In genomic region chr2:165015052-165015642, GRCh38 we compare ENCODE assay signal across 1 cellular context.
A peak's percentile ranks its signal among the peaks of the same experiment; 100 is the strongest.
TF ChIP-seq lines count a peak whose summit lies in the region.

No MANE protein-coding gene starts in this region.

TF ChIP-seq in SK-N-SH, 30 proteins besides CTCF, POLR2A, EP300 and RAD21 (continued from another document):
- TF ChIP-seq ZBTB33 (IDR thresholded peaks at IDR 0.05; ENCODE audit: borderline replicate concordance, low read depth) (no peak), EZH2phosphoT487 (IDR thresholded peaks at IDR 0.05; ENCODE audit: borderline replicate concordance, low read depth) (no peak), NRF1 (IDR thresholded peaks at IDR 0.05; ENCODE audit: low read depth, low read length) (0 out of 2 replicates have a peak, but pooled peaks have one; percentile 5), PBX3 (IDR thresholded peaks at IDR 0.05) (no peak), ELF1 (IDR thresholded peaks at IDR 0.05) (no peak), CHD2 (IDR thresholded peaks at IDR 0.05; ENCODE audit: low read length, partially characterized antibody) (no peak), YY1 (IDR thresholded peaks at IDR 0.05; ENCODE audit: low read depth) (no peak), MAX (IDR thresholded peaks at IDR 0.05; ENCODE audit: low read depth) (no peak), TEAD4 (IDR thresholded peaks at IDR 0.05; ENCODE audit: borderline replicate concordance, insufficient read depth) (no peak), TAF1 (IDR thresholded peaks at IDR 0.05; ENCODE audit: borderline replicate concordance, low read depth, low read length) (no peak), FOXJ3 (CRISPR knock-in tag; IDR thresholded peaks at IDR 0.05) (no peak), USF1 (IDR thresholded peaks at IDR 0.05; ENCODE audit: borderline replicate concordance, low read depth) (no peak), GABPA (IDR thresholded peaks at IDR 0.05; ENCODE audit: low read depth) (no peak), MXI1 (IDR thresholded peaks at IDR 0.05; ENCODE audit: low read depth, low read length) (peak; percentile 31; the same call in 1 of the 2 replicates), SMC3 (IDR thresholded peaks at IDR 0.05; ENCODE audit: low read depth, low read length) (peak; percentile 88), FOXM1 (IDR thresholded peaks at IDR 0.05; ENCODE audit: low read depth) (no peak)
